15 cellular contexts compared by ENCODE assay signal in genomic region chr10:10663587-10663986, GRCh38.
"Had no signal": no experiment of that assay in that cellular context is flagged by ENCODE, and none has a peak within 500 bp of the region (broad histone marks: within the 10 kb centered on the region; RNA-seq: fewer than 3 reads in every experiment).

No MANE protein-coding gene starts in this region.

- H3K9me3 ChIP-seq: ascending aorta, colonic mucosa, pancreas, thyroid gland, vagina had no signal

- ATAC-seq: T-cell had no signal

- H3K27ac ChIP-seq: ascending aorta, colonic mucosa, pancreas, thyroid gland, vagina had no signal

- H3K4me3 ChIP-seq: ascending aorta, colonic mucosa, pancreas, skin epidermis, thyroid gland, vagina had no signal

- H3K4me1 ChIP-seq: colonic mucosa, pancreas had no signal

- DNase-seq: activated CD4-positive, alpha-beta memory T cell treated with anti-CD3 and anti-CD28 coated beads for 36 hours; activated CD4-positive, alpha-beta T cell treated with anti-CD3 and anti-CD28 coated beads for 1 hour; activated gamma-delta T cell; activated naive CD8-positive, alpha-beta T cell treated with anti-CD3 and anti-CD28 coated beads for 36 hours; activated T-cell treated with anti-CD3 and anti-CD28 coated beads, Interleukin-2, amount 50 U/mL, for 48 hours; colonic mucosa; effector CD4-positive, alpha-beta T cell; hypothalamus; pancreas; T-cell; T1000; thyroid gland had no signal

- H3K27me3 ChIP-seq: ascending aorta, pancreas, thyroid gland, vagina had no signal

- H3K36me3 ChIP-seq: ascending aorta, colonic mucosa, pancreas, thyroid gland, vagina had no signal
